24 cellular contexts compared by ENCODE assay signal in the genomic region with DNA sequence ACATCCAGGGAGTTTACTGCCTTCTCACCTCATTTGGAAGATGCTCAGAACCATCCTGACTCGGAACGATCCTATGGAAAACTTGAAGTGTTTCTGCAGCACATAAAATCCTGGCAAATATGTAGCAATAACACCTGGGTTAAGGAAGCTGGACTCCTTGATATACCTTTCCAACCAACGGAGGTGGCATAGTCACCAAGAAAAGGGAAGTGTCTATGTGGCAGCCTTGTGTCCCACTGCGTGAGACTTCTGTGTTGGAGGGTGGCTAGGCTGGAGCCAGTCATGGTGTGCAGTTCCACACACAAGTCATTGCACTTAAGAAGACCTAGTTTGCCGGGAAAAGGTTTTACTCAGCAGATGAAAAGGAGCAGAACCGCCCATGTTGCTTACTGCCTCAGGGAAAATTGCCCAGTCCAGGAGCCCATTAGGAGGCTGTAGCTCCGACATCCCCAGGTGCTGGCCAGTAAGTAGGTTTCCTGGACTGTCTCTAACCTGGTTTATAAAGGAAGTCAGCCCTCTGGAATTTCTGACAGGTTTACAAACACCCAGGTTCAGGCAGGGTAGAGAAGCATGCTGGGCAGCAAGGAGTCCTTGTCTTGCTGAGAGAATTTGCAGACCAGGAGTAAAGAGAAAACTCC.
"Had no signal": no experiment of that assay in that cellular context is flagged by ENCODE, and none has a peak within 500 bp of the region (broad histone marks: within the 10 kb centered on the region; RNA-seq: fewer than 3 reads in every experiment).

No MANE protein-coding gene starts in this region.

- H2AFZ ChIP-seq: PC-9 had no signal

- DNase-seq: KBM-7; MV-4-11; NCI-H1048; NCI-H1105; NCI-H1417; NCI-H1436 treated with DMSO at 0.1 percent for 48 hours; NCI-H1694; NCI-H187 treated with DMSO at 0.1 percent for 48 hours; NCI-H2029 treated with DMSO at 0.1 percent for 48 hours; NCI-H2171 treated with DMSO at 0.1 percent for 48 hours; NCI-H345; NCI-H446 treated with DMSO at 0.1 percent for 48 hours; NCI-H510A treated with DMSO at 0.1 percent for 48 hours; NCI-H526; NCI-H748 treated with DMSO at 0.1 percent for 48 hours; NK-92 treated with Interleukin-12 subunit alpha and Interleukin-12 subunit beta, amount 100 ng/mL, for 24 hours; OCI-M1; PC-9; Peyer's patch; SIG-M5 had no signal

- H3K4me1 Mint-ChIP-seq: IgD-negative memory B cell had no signal

- H3K4me1 ChIP-seq: Peyer's patch, SJSA1 had no signal

- H3K9me3 ChIP-seq: SJSA1 had no signal

- H3K36me3 ChIP-seq: Peyer's patch, SJSA1 had no signal

- H3K36me3 Mint-ChIP-seq: IgD-negative memory B cell had no signal

- H3K4me3 ChIP-seq: PC-9, Peyer's patch, SJSA1, SK-N-MC had no signal

- H3K4me2 ChIP-seq: PC-9 had no signal

- H3K27me3 ChIP-seq: Peyer's patch, SJSA1 had no signal

- H3K27ac ChIP-seq: HL-60, PC-9, Peyer's patch, SJSA1, SK-N-MC had no signal

- H3K4me3 Mint-ChIP-seq: IgD-negative memory B cell had no signal
